1 cellular context compared by ENCODE assay signal in genomic region chr2:108536911-108537310, GRCh38.
TF ChIP-seq lines count a peak whose summit lies in the region.

No MANE protein-coding gene starts in this region.

TF ChIP-seq in HepG2, 621 proteins besides CTCF, POLR2A, EP300 and RAD21 (continued from another document):
- TF ChIP-seq IKZF5 (CRISPR knock-in tag; IDR thresholded peaks at IDR 0.05) (peak; percentile 24; the same call in 1 of the 2 replicates), ZNF20 (CRISPR knock-in tag; IDR thresholded peaks at IDR 0.05) (no peak)
